ENCODE assay signal across 28 cellular contexts in the genomic region with DNA sequence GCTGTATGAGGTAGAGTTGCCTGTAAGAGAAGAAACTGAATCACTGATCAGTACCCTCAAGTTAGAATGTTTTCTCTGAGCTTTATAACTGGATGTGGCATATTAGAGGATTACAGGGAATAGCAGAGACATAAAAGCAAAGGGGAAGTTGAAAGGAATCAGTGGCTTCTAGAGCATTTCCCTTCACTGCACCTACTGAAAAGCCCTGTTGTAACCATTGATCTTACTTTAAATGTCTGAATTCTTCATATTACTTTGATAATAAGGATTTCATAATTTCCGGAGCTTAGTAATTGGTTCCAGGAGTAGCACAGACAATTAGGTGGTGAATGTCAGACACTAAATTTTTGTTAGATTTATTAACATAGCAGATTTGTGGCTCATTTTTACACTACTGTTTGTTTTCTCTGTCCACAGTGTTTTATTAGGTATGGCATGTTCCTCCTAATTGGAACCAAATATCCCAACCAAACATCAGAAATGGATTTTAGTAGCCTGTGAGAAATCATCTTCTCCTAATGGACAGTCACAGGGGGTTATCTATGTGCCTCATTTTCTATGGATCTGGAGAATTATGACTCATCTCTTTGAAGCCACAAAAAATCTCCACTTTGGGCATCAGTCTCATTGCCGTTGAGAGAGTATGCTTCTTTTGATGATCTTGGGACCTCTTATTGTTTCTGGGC.
A peak's percentile ranks its signal among the peaks of the same experiment; 100 is the strongest.
DNase-seq lines count a peak whose midpoint lies in the region; ATAC-seq, FAIRE-seq and TF ChIP-seq lines count a peak whose summit lies in the region.
"Had no signal": no experiment of that assay in that cellular context is flagged by ENCODE, and none has a peak within 500 bp of the region (broad histone marks: within the 10 kb centered on the region; RNA-seq: fewer than 3 reads in every experiment).

No MANE protein-coding gene starts in this region.

- peaks cover 15% of the 10 kb centered on the region for H3K4me1 Mint-ChIP-seq in MCF 10A (ENCODE audit: insufficient read depth, unreplicated experiment)

- no peak for TF ChIP-seq CTCF in MCF 10A (IDR thresholded peaks at IDR 0.05; ENCODE audit: unreplicated experiment)
- TF ChIP-seq CTCF in mammary epithelial cell (conservative IDR thresholded peaks at IDR 0.05 in 1 of 2, IDR thresholded peaks at IDR 0.05 in 1 of 2; ENCODE audit: extremely low read depth in 1 of 2, insufficient read depth in 1 of 2, low read depth in 1 of 2, low read length in 2 of 2) = no peak
- TF ChIP-seq CTCF in PC-3 (conservative IDR thresholded peaks at IDR 0.05; ENCODE audit: low read depth, low read length) = no peak
- TF ChIP-seq CTCF in esophagus squamous epithelium (IDR thresholded peaks at IDR 0.05) = no peak

- intact Hi-C loops in MCF 10A (cut with micrococcal nuclease) = loop anchor here (5.0 kb wide), 4 partner anchors 91 to 386 kb away; partner anchors contain the start of gene PTGFR
- intact Hi-C loops in mammary epithelial cell (cut with micrococcal nuclease) = loop anchor here (5.0 kb wide), 4 partner anchors 91 to 411 kb away; partner anchors contain the start of gene PTGFR
- intact Hi-C loops in PC-3 (cut with micrococcal nuclease) = no loop called here
- intact Hi-C loops in esophagus squamous epithelium (cut with DNase I) = no loop called here

- no TSS peak for BruUV-seq in MCF 10A (replicated peaks; lab: Mats Ljungman, UMichigan)
- no TSS peak for BruUV-seq in mammary epithelial cell (replicated peaks; lab: Mats Ljungman, UMichigan)
- no TSS peak for BruUV-seq in PC-3 (replicated peaks; lab: Mats Ljungman, UMichigan)

- H3K36me3 Mint-ChIP-seq in MCF 10A (ENCODE audit: insufficient read depth, unreplicated experiment) = no peaks in the 10 kb centered on the region
- H3K36me3 Mint-ChIP-seq: activated naive CD4-positive, alpha-beta T cell treated with anti-CD3 and anti-CD28 coated beads, Interleukin-2, amount 10 ng/mL, durations not matched to agents 7 days and 5 days; neural progenitor cell had no signal

- no peaks in the 10 kb centered on the region for H3F3A ChIP-seq in PC-3 (ENCODE audit: low read length, unreplicated experiment)

- H3K4me3 ChIP-seq in mammary epithelial cell (replicated peaks in 1 of 3; ENCODE audit: insufficient read depth in 1 of 3, low read depth in 2 of 3, low read length in 3 of 3) (no peak overlapping the region), PC-3 (ENCODE audit: low read length) (no peak overlapping the region), esophagus squamous epithelium (no peak overlapping the region)
- H3K4me3 ChIP-seq: A549; BLaER1 treated with 17β-estradiol and CSF1 and Interleukin-3, amounts not matched to agents 10 nM and 100 nM; coronary artery; esophagus muscularis mucosa; heart right ventricle; neural progenitor cell; psoas muscle; transverse colon had no signal

- DNase-seq in MCF 10A (ENCODE audit: unreplicated experiment) (no peak), mammary epithelial cell (no peak), PC-3 (no peak), fibroblast of gingiva (ENCODE audit: low read depth) (peak; percentile 55), NOMO-1 treated with DMSO at 0.1 percent for 48 hours (lab: John Stamatoyannopoulos, UW; ENCODE audit: unreplicated experiment) (no peak), esophagus squamous epithelium (lab: John Stamatoyannopoulos, UW) (no peak), frontal cortex (ENCODE audit: low spot score in 2 of 2) (no peak)
- DNase-seq in activated CD4-positive, alpha-beta T cell treated with anti-CD3 and anti-CD28 coated beads for 4 hours = no peak
- DNase-seq: activated CD4-positive, alpha-beta T cell treated with anti-CD3 and anti-CD28 coated beads, Interleukin-2, amount 50 U/mL, for 4 hours; activated naive CD4-positive, alpha-beta T cell treated with anti-CD3 and anti-CD28 coated beads, Interleukin-2, amount 10 ng/mL, durations not matched to agents 7 days and 5 days; amygdala; DND-41; heart right ventricle; NCI-H187; NCI-H526; psoas muscle; stimulated activated CD8-positive, alpha-beta memory T cell treated with anti-CD3 and anti-CD28 coated beads, Interleukin-4, amount 100 ng/mL, for 48 hours; transverse colon had no signal

- no peaks in the 10 kb centered on the region for H3K9me2 ChIP-seq in PC-3 (replicated peaks; ENCODE audit: low read length)

- no peaks in the 10 kb centered on the region for H3K79me2 ChIP-seq in mammary epithelial cell (ENCODE audit: insufficient read depth, low read length)
- H3K79me2 ChIP-seq in PC-3 (ENCODE audit: low read length) = no peaks in the 10 kb centered on the region

- POLR2A ChIA-PET in MCF 10A (lab: Yijun Ruan, JAX) = interaction anchor here (0.6 to 1.6 kb wide), 7 partner anchors 10 to 461 kb away, joined by 3 to 7 read pairs (median 4); no protein-coding TSS in a partner anchor
- POLR2A ChIA-PET in PC-3 (lab: Charles Lee; ENCODE audit: unreplicated experiment) = no interaction called here

- H3K4me3 Mint-ChIP-seq in MCF 10A (ENCODE audit: unreplicated experiment) = no peak overlapping the region
- H3K4me3 Mint-ChIP-seq: activated naive CD4-positive, alpha-beta T cell treated with anti-CD3 and anti-CD28 coated beads, Interleukin-2, amount 10 ng/mL, durations not matched to agents 7 days and 5 days; activated T-helper 1 cell treated with anti-CD3 and anti-CD28 coated beads, Interleukin-12 subunit alpha, Interleukin-12 subunit beta, Interleukin-2, Interleukin-4 antibody, amounts not matched to agents 30 ng/mL and 10 ng/mL and 1 ng/mL, durations not matched to agents 14 hours and 24 hours and 36 hours; neural progenitor cell; T-helper 2 cell treated with Interferon-gamma antibody and Interleukin-4, amounts not matched to agents 5 μg/mL and 100 μg/mL, for 36 hours had no signal

- H4K20me1 ChIP-seq in mammary epithelial cell (ENCODE audit: insufficient read depth, low read length) (no peaks in the 10 kb centered on the region), PC-3 (ENCODE audit: low read length) (no peaks in the 10 kb centered on the region)
- H4K20me1 ChIP-seq: BLaER1 treated with 17β-estradiol and CSF1 and Interleukin-3, amounts not matched to agents 10 nM and 100 nM had no signal

- H2AFZ ChIP-seq in mammary epithelial cell (ENCODE audit: low read depth, low read length) (no peak overlapping the region), PC-3 (ENCODE audit: low read length) (no peak overlapping the region)
- H2AFZ ChIP-seq: neural progenitor cell had no signal

- FAIRE-seq in frontal cortex (lab: Jason Lieb, UNC) = no peak
- FAIRE-seq: A549, HTR-8/SVneo had no signal

- H3K9ac ChIP-seq in mammary epithelial cell (ENCODE audit: insufficient read depth, low read length) (no peak overlapping the region), PC-3 (ENCODE audit: low read length) (peak overlapping the region; percentile 24; the same call in 1 of the 2 replicates)
- H3K9ac ChIP-seq: BLaER1 treated with 17β-estradiol and CSF1 and Interleukin-3, amounts not matched to agents 10 nM and 100 nM; KMS-11; neural progenitor cell had no signal

- H3K27me3 ChIP-seq in mammary epithelial cell (ENCODE audit: insufficient read depth, low read length) = no peaks in the 10 kb centered on the region
- no peaks in the 10 kb centered on the region for H3K27me3 ChIP-seq in PC-3 (ENCODE audit: low read length)
- H3K27me3 ChIP-seq in esophagus squamous epithelium = peaks cover 0 to 3% (median 0%) of the 10 kb centered on the region in 4 donors
- H3K27me3 ChIP-seq: BLaER1 treated with 17β-estradiol and CSF1 and Interleukin-3, amounts not matched to agents 10 nM and 100 nM; esophagus muscularis mucosa; heart right ventricle; neural progenitor cell; transverse colon had no signal

- peak; percentile 25; the same call in 1 of the 2 replicates for ATAC-seq in PC-3
- ATAC-seq: A549, heart right ventricle, psoas muscle had no signal

- H3K9me3 ChIP-seq in mammary epithelial cell (replicated peaks; ENCODE audit: insufficient read depth, low read length) (no peaks in the 10 kb centered on the region), PC-3 (ENCODE audit: low read length) (no peaks in the 10 kb centered on the region), esophagus squamous epithelium (no peaks in the 10 kb centered on the region)
- H3K9me3 ChIP-seq: A549; BLaER1 treated with 17β-estradiol and CSF1 and Interleukin-3, amounts not matched to agents 10 nM and 100 nM; esophagus muscularis mucosa; heart right ventricle; psoas muscle; transverse colon had no signal

- H3K27me3 Mint-ChIP-seq in MCF 10A (ENCODE audit: insufficient read depth, unreplicated experiment) = no peaks in the 10 kb centered on the region

- no peaks in the 10 kb centered on the region for H3K36me3 ChIP-seq in mammary epithelial cell (ENCODE audit: insufficient read depth, low read length)
- H3K36me3 ChIP-seq in PC-3 (ENCODE audit: low read depth, low read length) = no peaks in the 10 kb centered on the region
- H3K36me3 ChIP-seq in esophagus squamous epithelium = no peaks in the 10 kb centered on the region
- H3K36me3 ChIP-seq: BLaER1 treated with 17β-estradiol and CSF1 and Interleukin-3, amounts not matched to agents 10 nM and 100 nM; esophagus muscularis mucosa; heart right ventricle; neural progenitor cell; transverse colon had no signal

- H3K4me1 ChIP-seq in mammary epithelial cell (ENCODE audit: insufficient read depth, low read length) (no peaks in the 10 kb centered on the region), PC-3 (ENCODE audit: insufficient read depth, low read length) (peaks cover 35% of the 10 kb centered on the region), esophagus squamous epithelium (no peaks in the 10 kb centered on the region)
- H3K4me1 ChIP-seq: psoas muscle had no signal

- dilution Hi-C loops in mammary epithelial cell (cut with HindIII; ENCODE audit: low sequenced_read_pairs) = no loop called here

- H3K27ac Mint-ChIP-seq in MCF 10A (ENCODE audit: low read depth, unreplicated experiment) = peak overlapping the region; percentile 54
- H3K27ac Mint-ChIP-seq: activated naive CD4-positive, alpha-beta T cell treated with anti-CD3 and anti-CD28 coated beads, Interleukin-2, amount 10 ng/mL, durations not matched to agents 7 days and 5 days; activated T-helper 1 cell treated with anti-CD3 and anti-CD28 coated beads, Interleukin-12 subunit alpha, Interleukin-12 subunit beta, Interleukin-2, Interleukin-4 antibody, amounts not matched to agents 30 ng/mL and 10 ng/mL and 1 ng/mL, durations not matched to agents 14 hours and 24 hours and 36 hours; neural progenitor cell; T-helper 2 cell treated with Interferon-gamma antibody and Interleukin-4, amounts not matched to agents 5 μg/mL and 100 μg/mL, for 36 hours had no signal

- CTCF ChIA-PET in MCF 10A (lab: Yijun Ruan, JAX) = interaction anchor here (0.6 to 10.4 kb wide), 30 partner anchors 8 to 741 kb away, joined by 3 to 195 read pairs (median 5); no protein-coding TSS in a partner anchor
- CTCF ChIA-PET in mammary epithelial cell (lab: Charles Lee; ENCODE audit: low non-redundant PET) = no interaction called here
- CTCF ChIA-PET in PC-3 (lab: Charles Lee) = interaction anchor here (0.6 to 0.7 kb wide), 2 partner anchors 121 to 456 kb away, joined by 3 read pairs; no protein-coding TSS in a partner anchor

- WGBS in mammary epithelial cell (ENCODE audit: low coverage, missing lambda C conversion rate) = 64% methylated on average over 2 of the region's 2 CpGs
- WGBS in esophagus squamous epithelium, 2 donors = 52 to 88% methylated on average over 2 of the region's 2 CpGs

- TF ChIP-seq POLR2A in esophagus squamous epithelium (IDR thresholded peaks at IDR 0.05) = no peak

- H3K27ac ChIP-seq in mammary epithelial cell (ENCODE audit: insufficient read depth, low read depth, low read length) = no peak overlapping the region
- H3K27ac ChIP-seq in PC-3 (ENCODE audit: low read length) = peak overlapping the region; percentile 61
- H3K27ac ChIP-seq in esophagus squamous epithelium = no peak overlapping the region
- H3K27ac ChIP-seq: A549; BLaER1 treated with 17β-estradiol and CSF1 and Interleukin-3, amounts not matched to agents 10 nM and 100 nM; coronary artery; esophagus muscularis mucosa; heart right ventricle; KMS-11; neural progenitor cell; psoas muscle; RWPE1; transverse colon had no signal

- no peak overlapping the region for H3K4me2 ChIP-seq in mammary epithelial cell (ENCODE audit: insufficient read depth, low read depth, low read length)
- no peak overlapping the region for H3K4me2 ChIP-seq in PC-3 (ENCODE audit: low read length)
- H3K4me2 ChIP-seq: A549; BLaER1 treated with 17β-estradiol and CSF1 and Interleukin-3, amounts not matched to agents 10 nM and 100 nM; KMS-11; neural progenitor cell had no signal

- in situ Hi-C loops in mammary epithelial cell (cut with MboI; ENCODE audit: low sequenced_read_pairs in 2 of 2) = loop anchor here in 1 of 2 donors (5.0 kb wide), 1 partner anchor 461 kb away; no protein-coding TSS in a partner anchor

- peaks cover 13% of the 10 kb centered on the region for H3K9me3 Mint-ChIP-seq in MCF 10A (ENCODE audit: unreplicated experiment)
- H3K9me3 Mint-ChIP-seq: activated naive CD4-positive, alpha-beta T cell treated with anti-CD3 and anti-CD28 coated beads, Interleukin-2, amount 10 ng/mL, durations not matched to agents 7 days and 5 days; activated T-helper 1 cell treated with anti-CD3 and anti-CD28 coated beads, Interleukin-12 subunit alpha, Interleukin-12 subunit beta, Interleukin-2, Interleukin-4 antibody, amounts not matched to agents 30 ng/mL and 10 ng/mL and 1 ng/mL, durations not matched to agents 14 hours and 24 hours and 36 hours; T-helper 2 cell treated with Interferon-gamma antibody and Interleukin-4, amounts not matched to agents 5 μg/mL and 100 μg/mL, for 36 hours had no signal

Comparison
In these comparisons a context has a peak if more than half of its experiments do, and no peak if none do; other contexts are left out.
1. intact Hi-C loops: an anchor here in MCF 10A (5.0 kb wide) and mammary epithelial cell (5.0 kb wide); none called in PC-3 and esophagus squamous epithelium.